In genomic region chr12:113400362-113400761, GRCh38 we compare ENCODE assay signal across 23 cellular contexts. TPM values are rescaled to one million over a fixed set of nuclear protein-coding genes. Genes with fewer than 3 reads are reported as not detected.
DNase-seq lines count a peak whose midpoint lies in the region; ATAC-seq, FAIRE-seq and TF ChIP-seq lines count a peak whose summit lies in the region.
"Had no signal": no experiment of that assay in that cellular context is flagged by ENCODE, and none has a peak within 500 bp of the region (broad histone marks: within the 10 kb centered on the region; RNA-seq: fewer than 3 reads in every experiment).

No MANE protein-coding gene starts in this region.

- peaks cover 0 to 38% (median 20%) of the 10 kb centered on the region in 4 donors for H3K36me3 ChIP-seq in liver (ENCODE audit: control insufficient read depth in 4 of 4, insufficient read depth in 3 of 4, low read depth in 1 of 4, low read length in 3 of 4)
- no peaks in the 10 kb centered on the region for H3K36me3 ChIP-seq in HepG2 (replicated peaks in 1 of 2; ENCODE audit: control insufficient read depth in 1 of 2, insufficient read depth in 2 of 2, low read length in 2 of 2)
- peaks cover 0 to 66% (median 26%) of the 10 kb centered on the region in 4 donors for H3K36me3 ChIP-seq in right lobe of liver
- H3K36me3 ChIP-seq: BLaER1 treated with 17β-estradiol and CSF1 and Interleukin-3, amounts not matched to agents 10 nM and 100 nM had no signal

- POLR2A ChIA-PET in HepG2 (lab: Yijun Ruan, JAX) = no interaction called here

- CTCF ChIA-PET in HepG2 (lab: Yijun Ruan, JAX; ENCODE audit: low intra/inter-chr PET ratio, low total read pairs) = no interaction called here

- no peak for TF ChIP-seq EP300 in HepG2 (IDR thresholded peaks at IDR 0.05; ENCODE audit: low read depth in 2 of 2, low read length in 2 of 2)
- no peak for TF ChIP-seq EP300 in HepG2 (CRISPR knock-in tag; IDR thresholded peaks at IDR 0.05; ENCODE audit: borderline replicate concordance)

- no peaks in the 10 kb centered on the region for H3K79me2 ChIP-seq in HepG2 (ENCODE audit: insufficient read depth, low read length)

- no peak overlapping the region for H2AFZ ChIP-seq in HepG2 (ENCODE audit: low read length)

- no peaks in the 10 kb centered on the region for H4K20me1 ChIP-seq in HepG2 (ENCODE audit: insufficient read depth, low read length)

- H3K4me3 ChIP-seq in liver (ENCODE audit: low read depth in 1 of 3, low read length in 3 of 3) (no peak overlapping the region), HepG2 (replicated peaks in 1 of 3; ENCODE audit: insufficient read depth in 1 of 3, low read depth in 2 of 3, low read length in 3 of 3) (no peak overlapping the region), right lobe of liver (no peak overlapping the region)
- H3K4me3 ChIP-seq: A549; BLaER1 treated with 17β-estradiol and CSF1 and Interleukin-3, amounts not matched to agents 10 nM and 100 nM had no signal

- H3K4me2 ChIP-seq in HepG2 (ENCODE audit: low read depth, low read length) = no peak overlapping the region
- H3K4me2 ChIP-seq: A549; BLaER1 treated with 17β-estradiol and CSF1 and Interleukin-3, amounts not matched to agents 10 nM and 100 nM had no signal

- no TSS peak for BruUV-seq in HepG2 (replicated peaks; lab: Mats Ljungman, UMichigan)

- no peak for DNase-seq in HepG2 (ENCODE audit: low spot score)
- DNase-seq in right lobe of liver = no peak
- DNase-seq in SW480 (ENCODE audit: low spot score) = no peak
- DNase-seq in putamen (ENCODE audit: low spot score) = no peak
- DNase-seq: AML-193; Caco-2; Calu3; CD4-positive, alpha-beta T cell; CD8-positive, alpha-beta T cell; DMS79 treated with DMSO at 0.1 percent for 48 hours; GF-D8 had no signal

- H3K9ac ChIP-seq in liver (ENCODE audit: low read depth in 1 of 2, low read length in 2 of 2) = no peak overlapping the region
- no peak overlapping the region for H3K9ac ChIP-seq in HepG2 (ENCODE audit: insufficient read depth, low read depth, low read length)
- H3K9ac ChIP-seq: BLaER1 treated with 17β-estradiol and CSF1 and Interleukin-3, amounts not matched to agents 10 nM and 100 nM had no signal

- H3K4me1 ChIP-seq in liver (ENCODE audit: control insufficient read depth in 4 of 4, insufficient read depth in 4 of 4, low read length in 3 of 4) (peaks cover 8 to 19% (median 13%) of the 10 kb centered on the region in 4 donors), HepG2 (ENCODE audit: insufficient read depth, low read length) (peaks cover 8% of the 10 kb centered on the region; the same call in 1 of the 2 replicates), right lobe of liver (peaks cover 0 to 11% (median 0%) of the 10 kb centered on the region in 4 donors)
- H3K4me1 ChIP-seq: Caco-2 had no signal

- 89% methylated on average over 4 of the region's 4 CpGs for WGBS in liver
- 25% methylated on average over 4 of the region's 4 CpGs for WGBS in HepG2 (ENCODE audit: low lambda C conversion rate)
- 90% methylated on average over 3 of the region's 4 CpGs for WGBS in right lobe of liver (ENCODE audit: insufficient coverage, low coverage, low lambda C conversion rate, missing lambda C conversion rate)

- FAIRE-seq in HepG2 (lab: Jason Lieb, UNC) = no peak
- FAIRE-seq: A549, D721Med, G401.6, GM12891, GM19239 had no signal

- no peak for ATAC-seq in HepG2
- ATAC-seq in right lobe of liver = no peak
- ATAC-seq: A549; CD8-positive, alpha-beta T cell had no signal

- TF ChIP-seq CTCF in liver (IDR thresholded peaks at IDR 0.05; ENCODE audit: low read depth, low read length, missing input control) (no peak), HepG2 (CRISPR knock-in tag; IDR thresholded peaks at IDR 0.05) (no peak), right lobe of liver (IDR thresholded peaks at IDR 0.05) (no peak)

- H3K27me3 ChIP-seq in liver (ENCODE audit: control insufficient read depth in 4 of 4, insufficient read depth in 4 of 4, low read length in 3 of 4) = no peaks in the 10 kb centered on the region
- H3K27me3 ChIP-seq in HepG2 (ENCODE audit: control insufficient read depth in 1 of 2, insufficient read depth in 2 of 2, low read length in 2 of 2) = peaks cover 3 to 6% of the 10 kb centered on the region in 2 experiments; a peak in 3 of 5 replicates
- no peaks in the 10 kb centered on the region for H3K27me3 ChIP-seq in right lobe of liver
- H3K27me3 ChIP-seq: BLaER1 treated with 17β-estradiol and CSF1 and Interleukin-3, amounts not matched to agents 10 nM and 100 nM had no signal

- no peak for TF ChIP-seq RAD21 in liver (IDR thresholded peaks at IDR 0.05)
- TF ChIP-seq RAD21 in HepG2 (CRISPR knock-in tag; IDR thresholded peaks at IDR 0.05) = no peak

- in situ Hi-C loops in HepG2 (cut with HindIII; ENCODE audit: extremely low pct_ligation_motif_present, low pct_unique_long_range_greater_than_20kb) = no loop called here

- H3K27ac ChIP-seq in liver (ENCODE audit: low read depth in 1 of 2, low read length in 2 of 2) (no peak overlapping the region), HepG2 (ENCODE audit: extremely low read length, insufficient read depth, low read length) (no peak overlapping the region), right lobe of liver (peak overlapping the region in 2 of 3 donors; percentile 91 to 97)
- H3K27ac ChIP-seq: 22Rv1; A549; BLaER1 treated with 17β-estradiol and CSF1 and Interleukin-3, amounts not matched to agents 10 nM and 100 nM; C4-2B had no signal

- H3K9me3 ChIP-seq in liver (ENCODE audit: control insufficient read depth in 4 of 4, low read length in 3 of 4) = no peaks in the 10 kb centered on the region
- no peaks in the 10 kb centered on the region for H3K9me3 ChIP-seq in HepG2 (ENCODE audit: low read length)
- H3K9me3 ChIP-seq in right lobe of liver = no peaks in the 10 kb centered on the region
- H3K9me3 ChIP-seq: A549, Caco-2 had no signal

- TF ChIP-seq POLR2A in HepG2 (IDR thresholded peaks at IDR 0.05; ENCODE audit: insufficient read depth in 1 of 2, low read depth in 2 of 2, low read length in 2 of 2) (no peak), right lobe of liver (IDR thresholded peaks at IDR 0.05) (no peak)

- intact Hi-C loops in HepG2 (cut with micrococcal nuclease; ENCODE audit: unreplicated experiment) = no loop called here
- intact Hi-C loops in right lobe of liver (cut with DNase I) = no loop called here

RNA-seq across cellular contexts. Expression of gene SDS, which starts 3.3 kb away (rescaled TPM):
- 10 to 100 TPM in 1 of 2 donors, under 1 TPM in 1; 0.65 to 70.4 TPM for total RNA-seq in liver
- polyA plus RNA-seq in liver = 100 to 1,000 TPM in 1 of 2 donors, 10 to 100 TPM in 1; 85.3 to 433 TPM
- not detected in 2 replicates for total RNA-seq in HepG2 (2016; rRNA removed; fragmentation: Illumina TruSeq; extraction: Trizol)
- total RNA-seq in HepG2 (2016; cell fraction: cytosol; rRNA removed; fragmentation: Illumina TruSeq; extraction: Trizol; ENCODE audit: low read depth) = not detected in 2 replicates
- total RNA-seq in HepG2 (2016; cell fraction: insoluble cytoplasmic fraction; rRNA removed; fragmentation: Illumina TruSeq; extraction: Trizol) = not detected in 2 replicates
- not detected in 2 replicates for total RNA-seq in HepG2 (2016; cell fraction: membrane; rRNA removed; fragmentation: Illumina TruSeq; extraction: Trizol)
- not detected in 2 replicates for total RNA-seq in HepG2 (2016; cell fraction: nucleus; rRNA removed; fragmentation: Illumina TruSeq; extraction: Trizol)
- not detected in 2 replicates for polyA plus RNA-seq in HepG2 (2011; rRNA removed)
- polyA plus RNA-seq in HepG2 (2011; cell fraction: cytosol; rRNA removed) = not detected in 2 replicates
- polyA plus RNA-seq in HepG2 (2011; cell fraction: nucleus; rRNA removed) = not detected in 2 replicates
- polyA plus RNA-seq in HepG2 (2012) = not detected in 2 replicates
- polyA plus RNA-seq in HepG2 (2016; cell fraction: cytosol; fragmentation: Illumina TruSeq; extraction: Trizol; ENCODE audit: low read depth) = not detected in 2 replicates
- not detected in 2 replicates for polyA plus RNA-seq in HepG2 (2016; cell fraction: insoluble cytoplasmic fraction; fragmentation: Illumina TruSeq; extraction: Trizol; ENCODE audit: low read depth)
- polyA plus RNA-seq in HepG2 (2016; cell fraction: membrane; fragmentation: Illumina TruSeq; extraction: Trizol; ENCODE audit: low read depth) = not detected in 2 replicates
- polyA plus RNA-seq in HepG2 (2016; cell fraction: nucleus; fragmentation: Illumina TruSeq; extraction: Trizol; ENCODE audit: insufficient read depth, low read depth) = not detected in 2 replicates
- polyA minus RNA-seq in HepG2 (2011; rRNA and poly(A)+ RNA removed; ENCODE audit: low replicate concordance) = not detected in 2 replicates
- not detected in 2 replicates for polyA minus RNA-seq in HepG2 (2011; cell fraction: cytosol; rRNA and poly(A)+ RNA removed)
- polyA minus RNA-seq in HepG2 (2011; cell fraction: nucleus; rRNA and poly(A)+ RNA removed) = not detected in 2 replicates
- 100 to 1,000 TPM; 208 to 722 (median 309) TPM for total RNA-seq in right lobe of liver
- total RNA-seq: A172; B cell; Caco-2; CD4-positive, alpha-beta T cell; CD8-positive, alpha-beta T cell had no signal
- polyA plus RNA-seq: BJ had no signal

RNA-seq across cellular contexts. Expression of gene SDSL, which starts 21.8 kb away (rescaled TPM):
- 10 to 100 TPM; 22.4 to 25.9 TPM for total RNA-seq in liver
- polyA plus RNA-seq in liver = 10 to 100 TPM; 41.4 to 93.1 TPM
- total RNA-seq in HepG2 (2016; rRNA removed; fragmentation: Illumina TruSeq; extraction: Trizol) = 1.2 and 1.3 TPM in 2 replicates
- total RNA-seq in HepG2 (2016; cell fraction: cytosol; rRNA removed; fragmentation: Illumina TruSeq; extraction: Trizol; ENCODE audit: low read depth) = 0.79 and 1.7 TPM in 2 replicates
- total RNA-seq in HepG2 (2016; cell fraction: insoluble cytoplasmic fraction; rRNA removed; fragmentation: Illumina TruSeq; extraction: Trizol) = 1.2 and 1.7 TPM in 2 replicates
- 1.1 and 2.0 TPM in 2 replicates for total RNA-seq in HepG2 (2016; cell fraction: membrane; rRNA removed; fragmentation: Illumina TruSeq; extraction: Trizol)
- total RNA-seq in HepG2 (2016; cell fraction: nucleus; rRNA removed; fragmentation: Illumina TruSeq; extraction: Trizol) = 1.4 and 2.0 TPM in 2 replicates
- 1.7 and 2.9 TPM in 2 replicates for polyA plus RNA-seq in HepG2 (2011; rRNA removed)
- polyA plus RNA-seq in HepG2 (2011; cell fraction: cytosol; rRNA removed) = 1.9 and 3.2 TPM in 2 replicates
- 1.6 and 2.0 TPM in 2 replicates for polyA plus RNA-seq in HepG2 (2011; cell fraction: nucleus; rRNA removed)
- 0.92 and 1.3 TPM in 2 replicates for polyA plus RNA-seq in HepG2 (2012)
- polyA plus RNA-seq in HepG2 (2016; cell fraction: cytosol; fragmentation: Illumina TruSeq; extraction: Trizol; ENCODE audit: low read depth) = 1.1 and 1.5 TPM in 2 replicates
- polyA plus RNA-seq in HepG2 (2016; cell fraction: insoluble cytoplasmic fraction; fragmentation: Illumina TruSeq; extraction: Trizol; ENCODE audit: low read depth) = 2.4 and 3.5 TPM in 2 replicates
- 0.64 and 0.90 TPM in 2 replicates for polyA plus RNA-seq in HepG2 (2016; cell fraction: membrane; fragmentation: Illumina TruSeq; extraction: Trizol; ENCODE audit: low read depth)
- polyA plus RNA-seq in HepG2 (2016; cell fraction: nucleus; fragmentation: Illumina TruSeq; extraction: Trizol; ENCODE audit: insufficient read depth, low read depth) = 1.9 and 2.9 TPM in 2 replicates
- 1.1 and 6.5 TPM in 2 replicates for polyA minus RNA-seq in HepG2 (2011; rRNA and poly(A)+ RNA removed; ENCODE audit: low replicate concordance)
- polyA minus RNA-seq in HepG2 (2011; cell fraction: cytosol; rRNA and poly(A)+ RNA removed) = 0.99 and 1.4 TPM in 2 replicates
- polyA minus RNA-seq in HepG2 (2011; cell fraction: nucleus; rRNA and poly(A)+ RNA removed) = 1.5 TPM in 2 replicates
- total RNA-seq in right lobe of liver = 10 to 100 TPM; 25.5 to 85.7 (median 32.3) TPM
- total RNA-seq: CD8-positive, alpha-beta T cell had no signal

RNA-seq across cellular contexts. Expression of gene PLBD2, which starts 42.0 kb away (rescaled TPM):
- 10 to 100 TPM; 21.5 to 31.2 TPM for total RNA-seq in liver
- 10 to 100 TPM; 12.1 to 17.7 TPM for polyA plus RNA-seq in liver
- total RNA-seq in HepG2 (2016; rRNA removed; fragmentation: Illumina TruSeq; extraction: Trizol) = 5.5 and 8.5 TPM in 2 replicates
- total RNA-seq in HepG2 (2016; cell fraction: cytosol; rRNA removed; fragmentation: Illumina TruSeq; extraction: Trizol; ENCODE audit: low read depth) = 0.81 and 0.88 TPM in 2 replicates
- total RNA-seq in HepG2 (2016; cell fraction: insoluble cytoplasmic fraction; rRNA removed; fragmentation: Illumina TruSeq; extraction: Trizol) = 7.0 and 7.8 TPM in 2 replicates
- 2.5 and 3.2 TPM in 2 replicates for total RNA-seq in HepG2 (2016; cell fraction: membrane; rRNA removed; fragmentation: Illumina TruSeq; extraction: Trizol)
- 15.0 and 17.9 TPM in 2 replicates for total RNA-seq in HepG2 (2016; cell fraction: nucleus; rRNA removed; fragmentation: Illumina TruSeq; extraction: Trizol)
- 6.7 and 9.2 TPM in 2 replicates for polyA plus RNA-seq in HepG2 (2011; rRNA removed)
- polyA plus RNA-seq in HepG2 (2011; cell fraction: cytosol; rRNA removed) = 8.0 and 9.7 TPM in 2 replicates
- 11.1 and 13.1 TPM in 2 replicates for polyA plus RNA-seq in HepG2 (2011; cell fraction: nucleus; rRNA removed)
- 10.7 and 11.6 TPM in 2 replicates for polyA plus RNA-seq in HepG2 (2012)
- 1.7 and 1.8 TPM in 2 replicates for polyA plus RNA-seq in HepG2 (2016; cell fraction: cytosol; fragmentation: Illumina TruSeq; extraction: Trizol; ENCODE audit: low read depth)
- 7.6 and 10.5 TPM in 2 replicates for polyA plus RNA-seq in HepG2 (2016; cell fraction: insoluble cytoplasmic fraction; fragmentation: Illumina TruSeq; extraction: Trizol; ENCODE audit: low read depth)
- polyA plus RNA-seq in HepG2 (2016; cell fraction: membrane; fragmentation: Illumina TruSeq; extraction: Trizol; ENCODE audit: low read depth) = 2.6 and 3.9 TPM in 2 replicates
- 33.1 and 37.0 TPM in 2 replicates for polyA plus RNA-seq in HepG2 (2016; cell fraction: nucleus; fragmentation: Illumina TruSeq; extraction: Trizol; ENCODE audit: insufficient read depth, low read depth)
- polyA minus RNA-seq in HepG2 (2011; rRNA and poly(A)+ RNA removed; ENCODE audit: low replicate concordance) = 12.2 and 26.0 TPM in 2 replicates
- polyA minus RNA-seq in HepG2 (2011; cell fraction: cytosol; rRNA and poly(A)+ RNA removed) = 14.8 and 15.8 TPM in 2 replicates
- polyA minus RNA-seq in HepG2 (2011; cell fraction: nucleus; rRNA and poly(A)+ RNA removed) = 5.7 and 7.3 TPM in 2 replicates
- 10 to 100 TPM; 18.4 to 34.1 (median 28.8) TPM for total RNA-seq in right lobe of liver

Comparison
In these comparisons a context has a peak if more than half of its experiments do, and no peak if none do; other contexts are left out.
1. H3K27ac ChIP-seq: peak in right lobe of liver (2 of 3); none in liver (0 of 2) and HepG2 (single experiment).
2. RNA of gene SDSL, which starts 21.8 kb away (total RNA-seq): 25.5 to 85.7 TPM in right lobe of liver and 22.4 to 25.9 TPM in liver; 0.79 to 2.0 TPM in HepG2; every median in the first group is over 4 times any median in the second.